In the genomic region with DNA sequence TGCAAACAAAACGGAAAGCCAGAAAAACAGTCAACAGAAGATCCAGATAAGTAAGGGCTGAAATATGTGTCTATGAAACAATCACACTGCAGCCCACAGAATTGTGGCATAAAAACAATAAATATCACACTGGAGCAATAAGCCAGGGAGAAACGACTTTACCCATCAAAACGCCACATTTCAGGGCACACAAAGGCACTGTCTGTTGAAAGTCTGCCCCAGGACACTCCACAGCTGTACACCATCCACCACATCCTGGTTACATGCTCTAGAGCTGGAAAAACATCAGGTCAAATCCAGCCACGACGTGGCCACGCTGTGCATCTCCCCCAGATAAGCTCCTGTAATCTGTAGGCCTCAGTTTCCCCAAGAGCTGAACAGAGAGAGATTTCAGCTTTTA, we compare ENCODE assay signal across 19 cellular contexts.
"Had no signal": no experiment of that assay in that cellular context is flagged by ENCODE, and none has a peak within 500 bp of the region (broad histone marks: within the 10 kb centered on the region; RNA-seq: fewer than 3 reads in every experiment).

No MANE protein-coding gene starts in this region.

- H3K9me3 ChIP-seq: ovary, sigmoid colon, tibial artery had no signal

- H3K4me3 ChIP-seq: hepatocyte, ovary, sigmoid colon, tibial artery had no signal

- FAIRE-seq: keratinocyte had no signal

- H3K27me3 Mint-ChIP-seq: activated CD4-positive, alpha-beta T cell treated with anti-CD3 and anti-CD28 coated beads, Interleukin-2, amount 10 ng/mL, durations not matched to agents 7 days and 5 days had no signal

- DNase-seq: activated CD4-positive, alpha-beta T cell treated with anti-CD3 and anti-CD28 coated beads, Interleukin-2, amount 10 ng/mL, durations not matched to agents 7 days and 5 days; activated effector memory CD4-positive, alpha-beta T cell treated with anti-CD3 and anti-CD28 coated beads, Interleukin-2, amount 50 U/mL, for 16 hours; activated naive CD4-positive, alpha-beta T cell treated with anti-CD3 and anti-CD28 coated beads, Interleukin-2, amount 50 U/mL, for 16 hours; activated T-cell treated with anti-CD3 and anti-CD28 coated beads, Interleukin-2, amount 50 U/mL, for 72 hours; aorta; brain microvascular endothelial cell; cortex of kidney; effector CD4-positive, alpha-beta T cell; naive thymus-derived CD4-positive, alpha-beta T cell; ovary; sigmoid colon; stimulated activated CD4-positive, alpha-beta T cell treated with anti-CD3 and anti-CD28 coated beads, Interleukin-4, amount 100 ng/mL, for 24 hours; T1000; tibial artery had no signal

- H3K4me3 Mint-ChIP-seq: activated CD4-positive, alpha-beta T cell treated with anti-CD3 and anti-CD28 coated beads, Interleukin-2, amount 10 ng/mL, durations not matched to agents 7 days and 5 days; activated T-cell treated with anti-CD3 and anti-CD28 coated beads, Interleukin-2, amount 50 U/mL, for 72 hours; central memory CD8-positive, alpha-beta T cell; naive thymus-derived CD4-positive, alpha-beta T cell; stimulated activated effector memory CD8-positive, alpha-beta T cell treated with anti-CD3 and anti-CD28 coated beads, Interleukin-12 subunit alpha, Interleukin-12 subunit beta, amount 100 ng/mL, for 72 hours had no signal

- H3K27ac ChIP-seq: brain microvascular endothelial cell, hepatocyte, ovary, tibial artery had no signal

- H3K27ac Mint-ChIP-seq: activated CD4-positive, alpha-beta T cell treated with anti-CD3 and anti-CD28 coated beads, Interleukin-2, amount 10 ng/mL, durations not matched to agents 7 days and 5 days; activated T-cell treated with anti-CD3 and anti-CD28 coated beads, Interleukin-2, amount 50 U/mL, for 72 hours; naive thymus-derived CD4-positive, alpha-beta T cell; stimulated activated effector memory CD8-positive, alpha-beta T cell treated with anti-CD3 and anti-CD28 coated beads, Interleukin-12 subunit alpha, Interleukin-12 subunit beta, amount 100 ng/mL, for 72 hours had no signal

- H3K9me3 Mint-ChIP-seq: activated CD4-positive, alpha-beta T cell treated with anti-CD3 and anti-CD28 coated beads, Interleukin-2, amount 10 ng/mL, durations not matched to agents 7 days and 5 days; activated T-cell treated with anti-CD3 and anti-CD28 coated beads, Interleukin-2, amount 50 U/mL, for 72 hours; central memory CD8-positive, alpha-beta T cell had no signal

- H3K4me1 ChIP-seq: sigmoid colon, tibial artery had no signal

- H3K36me3 ChIP-seq: brain microvascular endothelial cell, ovary, sigmoid colon, tibial artery had no signal

- ATAC-seq: activated T-cell treated with anti-CD3 and anti-CD28 coated beads, Interleukin-2, amount 50 U/mL, for 72 hours; esophagus mucosa; naive thymus-derived CD4-positive, alpha-beta T cell; stimulated activated effector memory CD8-positive, alpha-beta T cell treated with anti-CD3 and anti-CD28 coated beads, Interleukin-12 subunit alpha, Interleukin-12 subunit beta, amount 100 ng/mL, for 72 hours had no signal

- H3K36me3 Mint-ChIP-seq: naive thymus-derived CD4-positive, alpha-beta T cell; stimulated activated effector memory CD8-positive, alpha-beta T cell treated with anti-CD3 and anti-CD28 coated beads, Interleukin-12 subunit alpha, Interleukin-12 subunit beta, amount 100 ng/mL, for 72 hours had no signal

- H3K27me3 ChIP-seq: brain microvascular endothelial cell, hepatocyte, ovary, sigmoid colon had no signal

- H3K4me1 Mint-ChIP-seq: activated CD4-positive, alpha-beta T cell treated with anti-CD3 and anti-CD28 coated beads, Interleukin-2, amount 10 ng/mL, durations not matched to agents 7 days and 5 days; central memory CD8-positive, alpha-beta T cell; naive thymus-derived CD4-positive, alpha-beta T cell; stimulated activated effector memory CD8-positive, alpha-beta T cell treated with anti-CD3 and anti-CD28 coated beads, Interleukin-12 subunit alpha, Interleukin-12 subunit beta, amount 100 ng/mL, for 72 hours had no signal
